In genomic region chr14:67240978-67241415, GRCh38 we compare ENCODE assay signal across 7 cellular contexts.
DNase-seq lines count a peak whose midpoint lies in the region; ATAC-seq, FAIRE-seq and TF ChIP-seq lines count a peak whose summit lies in the region.

No MANE protein-coding gene starts in this region.

- TF ChIP-seq CTCF in astrocyte of the spinal cord (IDR thresholded peaks at IDR 0.05; ENCODE audit: low read depth, low read length) (no peak), retinal pigment epithelial cell (conservative IDR thresholded peaks at IDR 0.05; ENCODE audit: low read depth, low read length) (no peak)

- H3K4me3 ChIP-seq in astrocyte of the spinal cord (ENCODE audit: low read depth, low read length) (peak overlapping the region; percentile 76), retinal pigment epithelial cell (ENCODE audit: low read length) (peak overlapping the region; percentile 64)

- in situ Hi-C loops in astrocyte of the spinal cord (cut with HindIII; ENCODE audit: low sequenced_read_pairs) = no loop called here

- FAIRE-seq in GM18507 (lab: Jason Lieb, UNC) = peak; percentile 96

- DNase-seq in GM18507 (ENCODE audit: extremely low spot score, insufficient read length, low read depth) = peak; percentile 96
- DNase-seq in NCI-H187 treated with DMSO at 0.1 percent for 48 hours (lab: John Stamatoyannopoulos, UW) = peak; percentile 74
- peak; percentile 84 for DNase-seq in T-helper 9 cell
- DNase-seq in astrocyte of the spinal cord (ENCODE audit: low read depth, low spot score) = peak; percentile 99
- peak; percentile 61 to 99 (median 94) for DNase-seq in hypothalamus (lab: John Stamatoyannopoulos, UW)
- peak; percentile 90 for DNase-seq in retinal pigment epithelial cell (ENCODE audit: low read depth)

- peak; percentile 91 for ATAC-seq in HG02970 (IDR thresholded peaks at IDR 0.05; ENCODE audit: low FRiP score, unreplicated experiment)

Comparison
In these comparisons a context has a peak if more than half of its experiments do, and no peak if none do; other contexts are left out.
1. Peak in every context shown above with its lines: DNase-seq, ATAC-seq and H3K4me3 ChIP-seq.